In the genomic region with DNA sequence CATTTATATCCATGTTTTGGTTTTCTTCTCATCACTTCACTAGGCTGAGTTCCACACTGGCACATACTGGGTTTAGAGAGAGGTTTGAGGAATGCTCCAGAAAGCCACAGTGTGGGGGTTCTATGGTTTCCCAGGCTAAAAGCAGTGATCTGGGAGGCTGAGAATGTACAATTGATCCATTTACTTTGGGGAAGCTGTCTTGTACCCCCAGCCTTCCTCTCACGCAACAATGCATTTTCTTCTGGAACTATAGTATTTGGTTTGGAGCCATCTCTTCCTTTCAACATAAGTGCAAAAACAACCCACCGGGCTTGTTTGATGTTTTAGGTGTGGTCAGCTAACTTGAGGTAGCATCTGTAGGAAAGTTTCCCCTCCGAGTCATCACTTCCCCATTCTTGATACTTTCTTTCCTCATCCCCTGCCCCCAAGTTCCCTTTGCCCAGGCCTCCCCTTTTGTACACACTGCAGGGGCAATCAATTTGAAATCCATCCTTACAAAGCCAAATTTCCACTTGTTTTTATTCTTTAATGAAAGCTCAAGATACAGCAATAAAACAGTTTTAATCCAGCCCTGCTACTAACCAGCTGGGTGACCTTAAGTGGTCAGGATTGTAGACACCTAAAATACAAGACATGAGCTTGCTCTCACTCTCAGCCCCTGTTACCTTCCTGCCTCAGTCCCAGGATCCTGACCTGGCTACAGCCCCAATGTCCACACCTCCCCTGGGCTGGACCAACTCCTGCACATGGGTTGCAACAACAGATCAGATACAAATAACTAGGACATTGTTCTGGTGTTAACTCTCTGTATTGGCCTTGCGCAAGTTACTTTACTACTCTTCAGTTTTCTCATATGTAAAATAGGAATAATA, we compare ENCODE assay signal across 19 cellular contexts.
DNase-seq lines count a peak whose midpoint lies in the region; ATAC-seq, FAIRE-seq and TF ChIP-seq lines count a peak whose summit lies in the region.
"Had no signal": no experiment of that assay in that cellular context is flagged by ENCODE, and none has a peak within 500 bp of the region (broad histone marks: within the 10 kb centered on the region; RNA-seq: fewer than 3 reads in every experiment).

No MANE protein-coding gene starts in this region.

- TF ChIP-seq POLR2A in K562 (conservative IDR thresholded peaks at IDR 0.05): no peak
- TF ChIP-seq POLR2A in suprapubic skin (IDR thresholded peaks at IDR 0.05): no peak

- intact Hi-C loops in K562 (cut with micrococcal nuclease) (no loop called here), posterior cingulate gyrus (cut with DNase I) (no loop called here)
- intact Hi-C loops in activated CD4-positive, alpha-beta memory T cell treated with anti-CD3 and anti-CD28 coated beads for 36 hours (cut with micrococcal nuclease): no loop called here

- no peaks in the 10 kb centered on the region for H3K36me3 Mint-ChIP-seq in activated CD4-positive, alpha-beta memory T cell treated with anti-CD3 and anti-CD28 coated beads for 36 hours

- H2AFZ ChIP-seq in K562 (ENCODE audit: low read depth, low read length): no peak overlapping the region

- in situ Hi-C loops in K562 (cut with MboI): no loop called here

- no peak overlapping the region for H3K4me3 Mint-ChIP-seq in activated CD4-positive, alpha-beta memory T cell treated with anti-CD3 and anti-CD28 coated beads for 36 hours
- H3K4me3 Mint-ChIP-seq: central memory CD8-positive, alpha-beta T cell had no signal

- CTCF ChIA-PET in K562 (lab: Yijun Ruan, JAX; ENCODE audit: low intra/inter-chr PET ratio): no interaction called here
- CTCF ChIA-PET in activated CD4-positive, alpha-beta memory T cell treated with anti-CD3 and anti-CD28 coated beads for 36 hours (lab: Charles Lee): interaction anchor here (1.6 kb wide), 1 partner anchor 82 kb away, joined by 3 read pairs; no protein-coding TSS in a partner anchor

- peaks cover 4% of the 10 kb centered on the region for H3K27me3 Mint-ChIP-seq in activated CD4-positive, alpha-beta memory T cell treated with anti-CD3 and anti-CD28 coated beads for 36 hours

- H3K4me3 ChIP-seq in GM12865 (ENCODE audit: low read depth, low read length): no peak overlapping the region
- H3K4me3 ChIP-seq in K562: no peak overlapping the region
- H3K4me3 ChIP-seq in suprapubic skin: no peak overlapping the region
- H3K4me3 ChIP-seq: upper lobe of right lung had no signal

- POLR2A ChIA-PET in K562 (lab: Yijun Ruan, JAX): interaction anchor here (0.6 kb wide), 1 partner anchor 63 kb away, joined by 4 read pairs; no protein-coding TSS in a partner anchor
- POLR2A ChIA-PET in activated CD4-positive, alpha-beta memory T cell treated with anti-CD3 and anti-CD28 coated beads for 36 hours (lab: Charles Lee): no interaction called here

- H3K9ac ChIP-seq in K562 (ENCODE audit: insufficient read depth in 1 of 2, low read depth in 2 of 2, low read length in 2 of 2): no peak overlapping the region

- 13% methylated on average over 4 of the region's 4 CpGs for WGBS in K562 (ENCODE audit: insufficient coverage, low coverage, missing lambda C conversion rate)
- 63% methylated on average over 4 of the region's 4 CpGs for WGBS in suprapubic skin

- TF ChIP-seq EP300 in K562 (IDR thresholded peaks at IDR 0.05; ENCODE audit: low read length) (no peak), suprapubic skin (IDR thresholded peaks at IDR 0.05) (no peak)

- no peak overlapping the region for H3K4me2 ChIP-seq in K562 (ENCODE audit: insufficient read depth, low read length)

- H3K9me3 ChIP-seq in K562 (replicated peaks; ENCODE audit: control insufficient read depth, insufficient read depth, low read depth, low read length) (0 out of 2 replicates have a peak, but pooled peaks cover 3% of the 10 kb centered on the region), suprapubic skin (peaks cover 6% of the 10 kb centered on the region)
- H3K9me3 ChIP-seq: upper lobe of right lung had no signal

- ATAC-seq in HG02678 (IDR thresholded peaks at IDR 0.05; ENCODE audit: unreplicated experiment): peak; percentile 56
- ATAC-seq in K562: no peak
- ATAC-seq: upper lobe of right lung had no signal

- no peak overlapping the region for H3K27ac Mint-ChIP-seq in activated CD4-positive, alpha-beta memory T cell treated with anti-CD3 and anti-CD28 coated beads for 36 hours

- H3K36me3 ChIP-seq in K562 (ENCODE audit: control insufficient read depth, insufficient read depth, low read length): no peaks in the 10 kb centered on the region
- H3K36me3 ChIP-seq in suprapubic skin: no peaks in the 10 kb centered on the region
- H3K36me3 ChIP-seq: upper lobe of right lung had no signal

- peak; percentile 18 for DNase-seq in GM12865 (ENCODE audit: low read depth)
- DNase-seq in NOMO-1 treated with DMSO at 0.1 percent for 48 hours (lab: John Stamatoyannopoulos, UW; ENCODE audit: unreplicated experiment): peak; percentile 95
- no peak for DNase-seq in K562 (ENCODE audit: extremely low read depth in 1 of 4, low spot score in 3 of 4)
- DNase-seq in activated CD4-positive, alpha-beta memory T cell treated with anti-CD3 and anti-CD28 coated beads for 36 hours: no peak
- no peak for DNase-seq in posterior cingulate gyrus
- DNase-seq in KG1 (lab: John Stamatoyannopoulos, UW): no peak
- DNase-seq in suprapubic skin (ENCODE audit: low spot score in 2 of 2): no peak
- DNase-seq: ACHN; activated naive CD4-positive, alpha-beta T cell treated with anti-CD3 and anti-CD28 coated beads, Interleukin-2, amount 50 U/mL, for 16 hours; Calu3; NCI-H1417; NCI-H446 treated with DMSO at 0.1 percent for 48 hours; stimulated activated CD8-positive, alpha-beta memory T cell treated with anti-CD3 and anti-CD28 coated beads, Interleukin-4, amount 100 ng/mL, for 48 hours; T-helper 9 cell; upper lobe of right lung had no signal

- FAIRE-seq in K562 (lab: Jason Lieb, UNC): no peak
- FAIRE-seq: H1 had no signal

- H3K4me1 ChIP-seq in K562 (replicated peaks in 1 of 2; ENCODE audit: control insufficient read depth in 2 of 2, insufficient read depth in 2 of 2, low read length in 2 of 2): no peaks in the 10 kb centered on the region
- H3K4me1 ChIP-seq in suprapubic skin: no peaks in the 10 kb centered on the region
- H3K4me1 ChIP-seq: upper lobe of right lung had no signal

- no TSS peak for BruUV-seq in K562 (replicated peaks; lab: Mats Ljungman, UMichigan)

- H3K27me3 ChIP-seq in K562 (ENCODE audit: control insufficient read depth in 2 of 2, insufficient read depth in 2 of 2, low read length in 2 of 2): peaks cover 2 to 4% of the 10 kb centered on the region in 2 experiments; a peak in 2 of 5 replicates
- H3K27me3 ChIP-seq in suprapubic skin: no peaks in the 10 kb centered on the region
- H3K27me3 ChIP-seq: upper lobe of right lung had no signal

- H3K79me2 ChIP-seq in K562 (ENCODE audit: control insufficient read depth, insufficient read depth, low read length): no peaks in the 10 kb centered on the region

- TF ChIP-seq CTCF in GM12865 (IDR thresholded peaks at IDR 0.05; ENCODE audit: insufficient read depth, low read depth, low read length, missing control alignments): no peak
- TF ChIP-seq CTCF in K562 (IDR thresholded peaks at IDR 0.05 in 2 of 3, conservative IDR thresholded peaks at IDR 0.05 in 1 of 3; ENCODE audit: insufficient read depth in 2 of 3, low read depth in 1 of 3, low read length in 3 of 3): no peak
- TF ChIP-seq CTCF in suprapubic skin (IDR thresholded peaks at IDR 0.05): no peak

- H3K9me3 Mint-ChIP-seq in activated CD4-positive, alpha-beta memory T cell treated with anti-CD3 and anti-CD28 coated beads for 36 hours: no peaks in the 10 kb centered on the region
- H3K9me3 Mint-ChIP-seq: central memory CD8-positive, alpha-beta T cell had no signal

- TF ChIP-seq RAD21 in K562 (CRISPR knock-in tag; conservative IDR thresholded peaks at IDR 0.05 in 1 of 2, IDR thresholded peaks at IDR 0.05 in 1 of 2): no peak

- no peak overlapping the region for H3K27ac ChIP-seq in K562 (ENCODE audit: extremely low read depth, low read depth, low read length)
- H3K27ac ChIP-seq in suprapubic skin: no peak overlapping the region
- H3K27ac ChIP-seq: RWPE1, upper lobe of right lung had no signal

- H3K4me1 Mint-ChIP-seq in activated CD4-positive, alpha-beta memory T cell treated with anti-CD3 and anti-CD28 coated beads for 36 hours (ENCODE audit: low read depth): no peaks in the 10 kb centered on the region
- H3K4me1 Mint-ChIP-seq: central memory CD8-positive, alpha-beta T cell had no signal

- H3K9me1 ChIP-seq in K562 (ENCODE audit: control insufficient read depth, insufficient read depth, low read length): no peaks in the 10 kb centered on the region

- no peaks in the 10 kb centered on the region for H4K20me1 ChIP-seq in K562 (replicated peaks; ENCODE audit: control insufficient read depth, insufficient read depth, low read length)

TF ChIP-seq in K562, 482 proteins besides CTCF, POLR2A, EP300 and RAD21:
- TF ChIP-seq SPI1 (IDR thresholded peaks at IDR 0.05; ENCODE audit: borderline replicate concordance, low read depth, low read length) (peak; percentile 65; the same call in 1 of the 2 replicates), JUNB (CRISPR knock-in tag; conservative IDR thresholded peaks at IDR 0.05) (no peak)
TF ChIP-seq in K562: peak in this region for 1.

Comparison
In these comparisons a context has a peak if more than half of its experiments do, and no peak if none do; other contexts are left out.
1. DNase-seq: peak in GM12865 (single experiment) and NOMO-1 treated with DMSO at 0.1 percent for 48 hours (single experiment); none in K562 (0 of 4), activated CD4-positive, alpha-beta memory T cell treated with anti-CD3 and anti-CD28 coated beads for 36 hours (single experiment), posterior cingulate gyrus (0 of 10), KG1 (single experiment) and suprapubic skin (0 of 2).